27 cellular contexts compared by ENCODE assay signal in genomic region chr5:124909734-124910133, GRCh38.
DNase-seq lines count a peak whose midpoint lies in the region; ATAC-seq and TF ChIP-seq lines count a peak whose summit lies in the region.
"Had no signal": no experiment of that assay in that cellular context is flagged by ENCODE, and none has a peak within 500 bp of the region (broad histone marks: within the 10 kb centered on the region; RNA-seq: fewer than 3 reads in every experiment).

No MANE protein-coding gene starts in this region.

- TF ChIP-seq POLR2A in transverse colon (IDR thresholded peaks at IDR 0.05): no peak

- intact Hi-C loops in Calu3 (cut with micrococcal nuclease; ENCODE audit: unreplicated experiment) (loop anchor here (5.0 kb wide), 2 partner anchors 167 to 247 kb away; no protein-coding TSS in a partner anchor), transverse colon (cut with DNase I; ENCODE audit: low total_unique reads) (no loop called here)
- intact Hi-C loops in dendritic cell treated with granulocyte-macrophage colony-stimulating factor and Interleukin-4, amounts not matched to agents 40 ng/mL and 50 ng/mL, for 4 days (cut with micrococcal nuclease): no loop called here

- in situ Hi-C loops in transverse colon (cut with MboI; ENCODE audit: low pct_ligation_motif_present in 1 of 4, low pct_unique_long_range_greater_than_20kb in 1 of 4, low sequenced_read_pairs in 3 of 4): no loop called here

- peaks cover 35% of the 10 kb centered on the region for H3K4me1 Mint-ChIP-seq in Calu3 (ENCODE audit: low read depth, unreplicated experiment)
- H3K4me1 Mint-ChIP-seq in dendritic cell treated with granulocyte-macrophage colony-stimulating factor and Interleukin-4, amounts not matched to agents 40 ng/mL and 50 ng/mL, for 4 days (ENCODE audit: low read depth): peaks cover 59% of the 10 kb centered on the region
- peaks cover 50% of the 10 kb centered on the region for H3K4me1 Mint-ChIP-seq in stimulated activated memory B cell treated with anti-CD40 and anti-IgM and Interleukin-4, amounts not matched to agents 10 μg/mL and 1 μg/mL and 100 μg/mL, for 72 hours
- H3K4me1 Mint-ChIP-seq: central memory CD8-positive, alpha-beta T cell had no signal

- H3K36me3 ChIP-seq in transverse colon: no peaks in the 10 kb centered on the region
- H3K36me3 ChIP-seq: ascending aorta, heart left ventricle, ovary, right atrium auricular region had no signal

- BruUV-seq in Calu3 (replicated peaks; lab: Mats Ljungman, UMichigan): no TSS peak

- no peak for DNase-seq in Calu3
- DNase-seq in NCI-H146 (lab: John Stamatoyannopoulos, UW): peak; percentile 41
- DNase-seq in activated T-cell treated with anti-CD3 and anti-CD28 coated beads for 4 hours: no peak
- DNase-seq in transverse colon: no peak
- DNase-seq in AG08395 (ENCODE audit: low spot score): no peak
- DNase-seq: activated CD4-positive, alpha-beta T cell treated with anti-CD3 and anti-CD28 coated beads, Interleukin-2, amount 50 U/mL, for 48 hours; AML-193; DND-41; H7; heart left ventricle; left colon; NCI-H187; ovary; PC-3; Right ventricle myocardium superior; stimulated activated CD4-positive, alpha-beta T cell treated with anti-CD3 and anti-CD28 coated beads, Interleukin-4, amount 100 ng/mL, for 1 hour; stimulated activated naive CD4-positive, alpha-beta T cell; SW 1271; testis had no signal

- no peak overlapping the region for H3K4me3 ChIP-seq in transverse colon
- H3K4me3 ChIP-seq: ascending aorta, heart left ventricle, ovary, right atrium auricular region, testis had no signal

- peak overlapping the region; percentile 58 for H3K27ac Mint-ChIP-seq in Calu3 (ENCODE audit: unreplicated experiment)
- peak overlapping the region; percentile 29 for H3K27ac Mint-ChIP-seq in dendritic cell treated with granulocyte-macrophage colony-stimulating factor and Interleukin-4, amounts not matched to agents 40 ng/mL and 50 ng/mL, for 4 days
- peak overlapping the region; percentile 58 for H3K27ac Mint-ChIP-seq in stimulated activated memory B cell treated with anti-CD40 and anti-IgM and Interleukin-4, amounts not matched to agents 10 μg/mL and 1 μg/mL and 100 μg/mL, for 72 hours
- H3K27ac Mint-ChIP-seq: activated naive CD8-positive, alpha-beta T cell; memory B cell had no signal

- WGBS in transverse colon (ENCODE audit: low coverage in 1 of 2), 2 donors: 83 to 91% methylated on average over 4 to 5 of the region's 5 CpGs

- H3K27me3 ChIP-seq in transverse colon: no peaks in the 10 kb centered on the region
- H3K27me3 ChIP-seq: ascending aorta, heart left ventricle, ovary, right atrium auricular region, testis had no signal

- CTCF ChIA-PET in Calu3 (lab: Charles Lee): interaction anchor here (1.0 kb wide), 1 partner anchor 20 kb away, joined by 3 read pairs; no protein-coding TSS in a partner anchor

- no peak overlapping the region for H3K27ac ChIP-seq in transverse colon
- H3K27ac ChIP-seq: ascending aorta, epithelial cell of prostate, heart left ventricle, ovary, testis had no signal

- no peak for ATAC-seq in stimulated activated memory B cell treated with anti-CD40 and anti-IgM and Interleukin-4, amounts not matched to agents 10 μg/mL and 1 μg/mL and 100 μg/mL, for 72 hours
- ATAC-seq: left colon, PC-3 had no signal

- H3K4me3 Mint-ChIP-seq in Calu3 (ENCODE audit: low read depth, unreplicated experiment): no peak overlapping the region
- no peak overlapping the region for H3K4me3 Mint-ChIP-seq in dendritic cell treated with granulocyte-macrophage colony-stimulating factor and Interleukin-4, amounts not matched to agents 40 ng/mL and 50 ng/mL, for 4 days
- no peak overlapping the region for H3K4me3 Mint-ChIP-seq in stimulated activated memory B cell treated with anti-CD40 and anti-IgM and Interleukin-4, amounts not matched to agents 10 μg/mL and 1 μg/mL and 100 μg/mL, for 72 hours
- H3K4me3 Mint-ChIP-seq: activated naive CD8-positive, alpha-beta T cell; central memory CD8-positive, alpha-beta T cell; memory B cell had no signal

- no peaks in the 10 kb centered on the region for H3K36me3 Mint-ChIP-seq in Calu3 (ENCODE audit: insufficient read depth, unreplicated experiment)
- no peaks in the 10 kb centered on the region for H3K36me3 Mint-ChIP-seq in dendritic cell treated with granulocyte-macrophage colony-stimulating factor and Interleukin-4, amounts not matched to agents 40 ng/mL and 50 ng/mL, for 4 days (ENCODE audit: low read depth)
- no peaks in the 10 kb centered on the region for H3K36me3 Mint-ChIP-seq in stimulated activated memory B cell treated with anti-CD40 and anti-IgM and Interleukin-4, amounts not matched to agents 10 μg/mL and 1 μg/mL and 100 μg/mL, for 72 hours
- H3K36me3 Mint-ChIP-seq: activated naive CD8-positive, alpha-beta T cell; memory B cell had no signal

- H3K4me1 ChIP-seq in transverse colon: peaks cover 25 to 42% (median 32%) of the 10 kb centered on the region in 4 donors

- H3K27me3 Mint-ChIP-seq in Calu3 (ENCODE audit: unreplicated experiment): no peaks in the 10 kb centered on the region
- no peaks in the 10 kb centered on the region for H3K27me3 Mint-ChIP-seq in dendritic cell treated with granulocyte-macrophage colony-stimulating factor and Interleukin-4, amounts not matched to agents 40 ng/mL and 50 ng/mL, for 4 days
- H3K27me3 Mint-ChIP-seq in stimulated activated memory B cell treated with anti-CD40 and anti-IgM and Interleukin-4, amounts not matched to agents 10 μg/mL and 1 μg/mL and 100 μg/mL, for 72 hours: no peaks in the 10 kb centered on the region
- H3K27me3 Mint-ChIP-seq: central memory CD8-positive, alpha-beta T cell; memory B cell had no signal

- H3K9me3 ChIP-seq in transverse colon: no peaks in the 10 kb centered on the region
- H3K9me3 ChIP-seq: ascending aorta, heart left ventricle, ovary, right atrium auricular region, testis had no signal

- no peak for TF ChIP-seq EP300 in transverse colon (IDR thresholded peaks at IDR 0.05; ENCODE audit: low read depth)

- no peaks in the 10 kb centered on the region for H3K9me3 Mint-ChIP-seq in Calu3 (ENCODE audit: low read depth, unreplicated experiment)
- H3K9me3 Mint-ChIP-seq in dendritic cell treated with granulocyte-macrophage colony-stimulating factor and Interleukin-4, amounts not matched to agents 40 ng/mL and 50 ng/mL, for 4 days: no peaks in the 10 kb centered on the region
- H3K9me3 Mint-ChIP-seq in stimulated activated memory B cell treated with anti-CD40 and anti-IgM and Interleukin-4, amounts not matched to agents 10 μg/mL and 1 μg/mL and 100 μg/mL, for 72 hours: no peaks in the 10 kb centered on the region
- H3K9me3 Mint-ChIP-seq: memory B cell had no signal

- TF ChIP-seq CTCF in Calu3 (IDR thresholded peaks at IDR 0.05; ENCODE audit: unreplicated experiment) (no peak), transverse colon (IDR thresholded peaks at IDR 0.05) (no peak)
